ENCODE assay signal across 26 cellular contexts in genomic region chr10:24086737-24087136, GRCh38.
"Had no signal": no experiment of that assay in that cellular context is flagged by ENCODE, and none has a peak within 500 bp of the region (broad histone marks: within the 10 kb centered on the region; RNA-seq: fewer than 3 reads in every experiment).

No MANE protein-coding gene starts in this region.

- ATAC-seq: left colon; mucosa of descending colon; naive thymus-derived CD4-positive, alpha-beta T cell; natural killer cell treated with Interleukin-12 subunit alpha and Interleukin-12 subunit beta and Interleukin-15 and Interleukin-18, amount 100 ng/mL, for 72 hours; pancreas; stimulated activated effector memory CD8-positive, alpha-beta T cell treated with anti-CD3 and anti-CD28 coated beads, Interleukin-12 subunit alpha, Interleukin-12 subunit beta, amount 100 ng/mL, for 72 hours had no signal

- H3K27me3 ChIP-seq: heart left ventricle, pancreas, tibial nerve, uterus had no signal

- H3K27ac ChIP-seq: heart left ventricle, left ventricle myocardium inferior, pancreas, prostate gland, tibial nerve, uterus had no signal

- H3K9me3 ChIP-seq: left ventricle myocardium inferior, mucosa of descending colon, pancreas, prostate gland, tibial nerve, uterus had no signal

- DNase-seq: glutamatergic neuron; heart left ventricle; hypothalamus; immature natural killer cell; kidney; left colon; left ventricle myocardium inferior; mesendoderm; midbrain; mucosa of descending colon; naive thymus-derived CD4-positive, alpha-beta T cell; nucleus accumbens; pancreas; posterior cingulate gyrus; retina; right cardiac atrium; stimulated activated CD4-positive, alpha-beta T cell treated with anti-CD3 and anti-CD28 coated beads, Interleukin-4, amount 100 ng/mL, for 24 hours; stimulated activated naive CD4-positive, alpha-beta T cell; substantia nigra; uterus had no signal

- H3K4me3 ChIP-seq: heart left ventricle, left ventricle myocardium inferior, lung, mucosa of descending colon, pancreas, prostate gland, smooth muscle cell, tibial nerve, uterus had no signal

- H3K36me3 ChIP-seq: heart left ventricle, left ventricle myocardium inferior, pancreas, prostate gland, tibial nerve, uterus had no signal

- H3K4me1 ChIP-seq: pancreas, prostate gland, tibial nerve, uterus had no signal
